ENCODE assay signal across 9 cellular contexts in genomic region chr9:112097712-112098688, GRCh38.
DNase-seq lines count a peak whose midpoint lies in the region; ATAC-seq, FAIRE-seq and TF ChIP-seq lines count a peak whose summit lies in the region.
"Had no signal": no experiment of that assay in that cellular context is flagged by ENCODE, and none has a peak within 500 bp of the region (broad histone marks: within the 10 kb centered on the region; RNA-seq: fewer than 3 reads in every experiment).

No MANE protein-coding gene starts in this region.

- TF ChIP-seq POLR2A in gastroesophageal sphincter (IDR thresholded peaks at IDR 0.05), result no peak

- H3K4me2 ChIP-seq in MM.1S (ENCODE audit: low read depth, low read length) (no peak overlapping the region), trophoblast cell (ENCODE audit: low read length) (no peak overlapping the region)
- H3K4me2 ChIP-seq: BLaER1 treated with 17β-estradiol and CSF1 and Interleukin-3, amounts not matched to agents 10 nM and 100 nM had no signal

- DNase-seq in SIG-M5 treated with dmso at 0.1 percent for 504 hours (lab: John Stamatoyannopoulos, UW; ENCODE audit: unreplicated experiment), result peak; percentile 73
- no peak for DNase-seq in SIG-M5 (lab: John Stamatoyannopoulos, UW)
- peak; percentile 75 for DNase-seq in MM.1S
- DNase-seq in SHP77 treated with DMSO at 0.1 percent for 48 hours (lab: John Stamatoyannopoulos, UW), result peak; percentile 24
- peak; percentile 84 for DNase-seq in activated effector memory CD4-positive, alpha-beta T cell treated with anti-CD3 and anti-CD28 coated beads, Interleukin-2, amount 50 U/mL, for 16 hours
- peak; percentile 62 to 92 for DNase-seq in trophoblast cell
- peak; percentile 75 for DNase-seq in urothelium cell line (ENCODE audit: low spot score)

- H3K27me3 ChIP-seq in MM.1S (replicated peaks; ENCODE audit: insufficient read depth, low read length) (no peaks in the 10 kb centered on the region), gastroesophageal sphincter (no peaks in the 10 kb centered on the region), trophoblast cell (ENCODE audit: insufficient read depth, low read length) (no peaks in the 10 kb centered on the region)
- H3K27me3 ChIP-seq: BLaER1 treated with 17β-estradiol and CSF1 and Interleukin-3, amounts not matched to agents 10 nM and 100 nM had no signal

- H3K79me2 ChIP-seq in MM.1S (ENCODE audit: low read length) (no peaks in the 10 kb centered on the region), trophoblast cell (ENCODE audit: control insufficient read depth, insufficient read depth, low read length, poor library complexity) (no peaks in the 10 kb centered on the region)

- peak; percentile 60 for ATAC-seq in gastroesophageal sphincter

- peak overlapping the region; percentile 77 for H3K4ac ChIP-seq in trophoblast cell (ENCODE audit: low read depth, low read length)

- H3K36me3 ChIP-seq in MM.1S (replicated peaks; ENCODE audit: insufficient read depth, low read length) (no peaks in the 10 kb centered on the region), gastroesophageal sphincter (no peaks in the 10 kb centered on the region), trophoblast cell (ENCODE audit: control insufficient read depth in 1 of 2, insufficient read depth in 2 of 2, low read length in 2 of 2) (peaks cover 4% of the 10 kb centered on the region in 2 experiments)

- no peak overlapping the region for H3K14ac ChIP-seq in trophoblast cell (ENCODE audit: low read length)

- H3K9me2 ChIP-seq in MM.1S (replicated peaks; ENCODE audit: insufficient read depth, low read length), result no peaks in the 10 kb centered on the region

- peak overlapping the region; percentile 54 for H2BK12ac ChIP-seq in trophoblast cell (ENCODE audit: low read length)

- no peak overlapping the region for H2BK5ac ChIP-seq in trophoblast cell (ENCODE audit: low read depth, low read length, poor library complexity)

- H2BK120ac ChIP-seq in trophoblast cell (ENCODE audit: insufficient read depth, low read length, poor library complexity), result no peak overlapping the region

- peak overlapping the region; percentile 95 for H4K12ac ChIP-seq in trophoblast cell (ENCODE audit: low read depth, low read length)

- TF ChIP-seq CTCF in MM.1S (IDR thresholded peaks at IDR 0.05; ENCODE audit: low read length) (peak; percentile 88), gastroesophageal sphincter (IDR thresholded peaks at IDR 0.05) (peak; percentile 77 to 93 (median 88))

- no peak overlapping the region for H3K23ac ChIP-seq in trophoblast cell (ENCODE audit: low read length)

- no peak overlapping the region for H3K18ac ChIP-seq in trophoblast cell (ENCODE audit: low read length)

- no peak overlapping the region for H4K91ac ChIP-seq in trophoblast cell (ENCODE audit: low read depth, low read length)

- H3K79me1 ChIP-seq in trophoblast cell (ENCODE audit: low read length), result peaks cover 3% of the 10 kb centered on the region

- WGBS in gastroesophageal sphincter (ENCODE audit: low coverage in 1 of 2), 2 donors, result 58 to 62% methylated on average over 9 to 13 of the region's 15 CpGs
- WGBS in trophoblast cell (ENCODE audit: extremely low coverage, insufficient coverage, insufficient read length), result no CpG with 5 or more reads among the region's 15 CpGs

- H2AFZ ChIP-seq in MM.1S (ENCODE audit: low read length) (no peak overlapping the region), trophoblast cell (ENCODE audit: insufficient read depth, low read length, poor library complexity) (no peak overlapping the region)

- H4K8ac ChIP-seq in trophoblast cell (ENCODE audit: low read depth, low read length), result no peak overlapping the region

- no peaks in the 10 kb centered on the region for H3F3A ChIP-seq in MM.1S (ENCODE audit: insufficient read depth, low read length)

- no peaks in the 10 kb centered on the region for H4K20me1 ChIP-seq in MM.1S (ENCODE audit: insufficient read depth, low read length)
- H4K20me1 ChIP-seq: BLaER1 treated with 17β-estradiol and CSF1 and Interleukin-3, amounts not matched to agents 10 nM and 100 nM had no signal

- H3K4me1 ChIP-seq in MM.1S (ENCODE audit: low read length) (peaks cover 11% of the 10 kb centered on the region; the same call in 1 of the 2 replicates), gastroesophageal sphincter (no peaks in the 10 kb centered on the region), trophoblast cell (ENCODE audit: control insufficient read depth in 1 of 2, insufficient read depth in 2 of 2, low read length in 2 of 2) (peaks cover 3 to 6% of the 10 kb centered on the region in 2 experiments)

- peak overlapping the region; percentile 76 for H2AK5ac ChIP-seq in trophoblast cell (ENCODE audit: low read length)

- TF ChIP-seq EP300 in gastroesophageal sphincter (IDR thresholded peaks at IDR 0.05), result no peak

- no peak for FAIRE-seq in urothelium cell line (lab: Jason Lieb, UNC)

- H3K9me3 ChIP-seq in MM.1S (replicated peaks; ENCODE audit: insufficient read depth, low read length) (no peaks in the 10 kb centered on the region), gastroesophageal sphincter (no peaks in the 10 kb centered on the region), trophoblast cell (ENCODE audit: insufficient read depth, low read depth, low read length) (no peaks in the 10 kb centered on the region)
- H3K9me3 ChIP-seq: BLaER1 treated with 17β-estradiol and CSF1 and Interleukin-3, amounts not matched to agents 10 nM and 100 nM had no signal

- no peak overlapping the region for H3K9ac ChIP-seq in MM.1S (ENCODE audit: low read length)
- no peak overlapping the region for H3K9ac ChIP-seq in trophoblast cell (ENCODE audit: low read length)
- H3K9ac ChIP-seq: BLaER1 treated with 17β-estradiol and CSF1 and Interleukin-3, amounts not matched to agents 10 nM and 100 nM had no signal

- H3K27ac ChIP-seq in MM.1S (ENCODE audit: low read length) (no peak overlapping the region), gastroesophageal sphincter (no peak overlapping the region), trophoblast cell (ENCODE audit: low read depth, low read length) (no peak overlapping the region)
- H3K27ac ChIP-seq: BLaER1 treated with 17β-estradiol and CSF1 and Interleukin-3, amounts not matched to agents 10 nM and 100 nM had no signal

- H3K4me3 ChIP-seq in MM.1S (ENCODE audit: low read length) (no peak overlapping the region), gastroesophageal sphincter (no peak overlapping the region), trophoblast cell (ENCODE audit: low read depth, low read length) (no peak overlapping the region)
- H3K4me3 ChIP-seq: BLaER1 treated with 17β-estradiol and CSF1 and Interleukin-3, amounts not matched to agents 10 nM and 100 nM had no signal
